7 cellular contexts compared by ENCODE assay signal in the genomic region with DNA sequence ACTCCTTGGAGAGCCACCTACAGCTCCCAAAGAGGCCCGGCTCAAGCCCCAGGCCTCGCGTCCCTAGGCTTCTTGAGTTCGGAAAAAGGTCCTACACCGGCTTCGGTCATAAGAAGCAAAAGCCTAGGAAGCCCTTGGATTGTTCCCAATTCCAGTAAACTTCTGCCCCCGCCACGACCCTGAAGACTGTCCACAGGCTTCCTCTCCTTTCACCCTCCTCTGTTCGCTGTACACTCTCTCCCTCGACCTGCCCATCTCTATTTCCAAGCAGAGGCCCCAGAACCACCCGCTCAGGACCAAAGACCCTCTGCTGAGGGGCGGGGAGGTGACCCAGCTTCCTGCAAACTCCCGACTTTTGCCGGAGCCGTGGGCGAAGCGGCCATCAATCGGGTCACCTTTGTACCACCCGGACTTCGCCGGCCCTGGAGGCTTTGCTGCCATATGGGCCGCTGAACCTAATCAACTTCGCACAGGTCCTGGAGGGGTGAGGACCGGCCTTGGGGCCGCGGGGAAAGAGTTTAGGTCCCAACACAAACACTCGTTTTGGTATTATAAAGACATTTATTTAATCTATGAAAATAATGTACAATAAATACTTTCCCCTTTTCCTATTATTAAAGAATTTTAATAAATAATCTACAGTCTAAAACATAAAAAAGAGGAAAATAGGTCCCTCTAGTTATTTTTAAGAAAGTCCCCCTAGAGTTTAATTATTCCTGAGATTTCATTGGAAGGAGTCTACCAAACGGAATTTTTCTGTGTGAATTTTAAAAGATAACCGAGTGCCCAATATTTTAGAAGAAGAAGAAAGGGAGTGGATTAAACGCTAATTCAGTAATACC. TPM values are rescaled to one million over a fixed set of nuclear protein-coding genes. Genes with fewer than 3 reads are reported as not detected.
DNase-seq lines count a peak whose midpoint lies in the region; ATAC-seq and TF ChIP-seq lines count a peak whose summit lies in the region.

No MANE protein-coding gene starts in this region.

- H3K4ac ChIP-seq in IMR-90 (ENCODE audit: low read depth, low read length) = peak overlapping the region; percentile 95

- H4K20me1 ChIP-seq in IMR-90 (ENCODE audit: insufficient read depth, low read length) = no peaks in the 10 kb centered on the region

- peak overlapping the region; percentile 19; the same call in 1 of the 3 replicates for H2BK15ac ChIP-seq in IMR-90 (ENCODE audit: low read depth, low read length)

- peaks cover 20% of the 10 kb centered on the region for H3K36me3 ChIP-seq in IMR-90 (ENCODE audit: control insufficient read depth, insufficient read depth, low read length)
- no peaks in the 10 kb centered on the region for H3K36me3 ChIP-seq in left ventricle myocardium inferior

- dilution Hi-C loops in IMR-90 (cut with HindIII; ENCODE audit: low sequenced_read_pairs, unreplicated experiment) = no loop called here

- H3K4me1 Mint-ChIP-seq in activated T-helper 17 cell treated with anti-CD3 and anti-CD28 coated beads, Interleukin-2, amount 50 U/mL, for 72 hours = peaks cover 16% of the 10 kb centered on the region

- H3K27me3 Mint-ChIP-seq in activated T-helper 17 cell treated with anti-CD3 and anti-CD28 coated beads, Interleukin-2, amount 50 U/mL, for 72 hours = peaks cover 6% of the 10 kb centered on the region

- H3K9me1 ChIP-seq in IMR-90 (ENCODE audit: insufficient read depth, low read length) = peaks cover 10% of the 10 kb centered on the region

- peak overlapping the region; percentile 77 for H2AFZ ChIP-seq in IMR-90 (replicated peaks; ENCODE audit: low read length, poor library complexity)

- H3K27ac ChIP-seq in IMR-90 (ENCODE audit: insufficient read depth, low read length) (peak overlapping the region; percentile 99), left ventricle myocardium inferior (replicated peaks) (peak overlapping the region; percentile 90)

- H3K23ac ChIP-seq in IMR-90 (ENCODE audit: low read depth, low read length) = peak overlapping the region; percentile 97

- H3K14ac ChIP-seq in IMR-90 (replicated peaks; ENCODE audit: low read depth, low read length) = peak overlapping the region; percentile 98

- no peak overlapping the region; the same call in 1 of the 2 replicates for H2BK20ac ChIP-seq in IMR-90 (ENCODE audit: low read depth, low read length)

- DNase-seq in IMR-90 (peak; percentile 34), left ventricle myocardium inferior (no peak), skeletal muscle cell (ENCODE audit: low read depth) (no peak), putamen (ENCODE audit: low spot score) (no peak), NCI-H345 treated with DMSO at 0.1 percent for 48 hours (lab: John Stamatoyannopoulos, UW; ENCODE audit: unreplicated experiment) (no peak)

- peak overlapping the region; percentile 100 for H3K9ac ChIP-seq in IMR-90 (ENCODE audit: low read depth, low read length)

- H2AK5ac ChIP-seq in IMR-90 (ENCODE audit: low read depth, low read length) = peak overlapping the region; percentile 83

- intact Hi-C loops in IMR-90 (cut with micrococcal nuclease) = no loop called here
- intact Hi-C loops in left ventricle myocardium inferior (cut with micrococcal nuclease) = no loop called here

- TF ChIP-seq RAD21 in IMR-90 (IDR thresholded peaks at IDR 0.05; ENCODE audit: low read length) = no peak

- H3K36me3 Mint-ChIP-seq in activated T-helper 17 cell treated with anti-CD3 and anti-CD28 coated beads, Interleukin-2, amount 50 U/mL, for 72 hours (ENCODE audit: low read depth) = peaks cover 23% of the 10 kb centered on the region

- peaks cover 0 to 40% of the 10 kb centered on the region in 2 experiments; a peak in 2 of 4 replicates for H3K79me1 ChIP-seq in IMR-90 (ENCODE audit: low read depth in 1 of 2, low read length in 2 of 2)

- H3K56ac ChIP-seq in IMR-90 (ENCODE audit: extremely low read depth, insufficient read depth, low read length) = peak overlapping the region; percentile 97

- no peaks in the 10 kb centered on the region for H3K9me3 ChIP-seq in IMR-90 (ENCODE audit: control insufficient read depth, insufficient read depth, low read length)
- no peaks in the 10 kb centered on the region for H3K9me3 ChIP-seq in left ventricle myocardium inferior (replicated peaks)

- H3K4me3 Mint-ChIP-seq in activated T-helper 17 cell treated with anti-CD3 and anti-CD28 coated beads, Interleukin-2, amount 50 U/mL, for 72 hours = peak overlapping the region; percentile 98

- peak overlapping the region; percentile 96 for H2BK5ac ChIP-seq in IMR-90 (ENCODE audit: low read depth, low read length, poor library complexity, severe bottlenecking)

- H3K4me3 ChIP-seq in IMR-90 (ENCODE audit: insufficient read depth, low read depth, low read length) (peak overlapping the region; percentile 96), left ventricle myocardium inferior (peak overlapping the region; percentile 74), skeletal muscle cell (ENCODE audit: low read depth, low read length) (peak overlapping the region; percentile 63)

- peak overlapping the region; percentile 75 for H3K4me2 ChIP-seq in IMR-90 (ENCODE audit: low read depth, low read length)

- H3K9me3 Mint-ChIP-seq in activated T-helper 17 cell treated with anti-CD3 and anti-CD28 coated beads, Interleukin-2, amount 50 U/mL, for 72 hours = no peaks in the 10 kb centered on the region

- no peaks in the 10 kb centered on the region for H3K27me3 ChIP-seq in IMR-90 (ENCODE audit: control insufficient read depth, insufficient read depth, low read length)
- peaks cover 100% of the 10 kb centered on the region for H3K27me3 ChIP-seq in left ventricle myocardium inferior (ENCODE audit: low read depth)

- H3K27ac Mint-ChIP-seq in activated T-helper 17 cell treated with anti-CD3 and anti-CD28 coated beads, Interleukin-2, amount 50 U/mL, for 72 hours = peak overlapping the region; percentile 100

- TF ChIP-seq CTCF in IMR-90 (conservative IDR thresholded peaks at IDR 0.05; ENCODE audit: low read depth, low read length) (no peak), left ventricle myocardium inferior (IDR thresholded peaks at IDR 0.05; ENCODE audit: borderline replicate concordance) (no peak)

- POLR2A ChIA-PET in IMR-90 (lab: Charles Lee; ENCODE audit: unreplicated experiment) = interaction anchor here (0.5 to 1.7 kb wide), 6 partner anchors 21 to 70 kb away, joined by 3 to 9 read pairs (median 4); partner anchors contain the start of gene HOXB3

- H4K5ac ChIP-seq in IMR-90 (ENCODE audit: low read depth, low read length) = peak overlapping the region; percentile 80

- peak overlapping the region; percentile 88 for H2BK120ac ChIP-seq in IMR-90 (ENCODE audit: low read depth, low read length)

- ATAC-seq in IMR-90 (ENCODE audit: low read depth) = no peak
- peak; percentile 14 for ATAC-seq in activated T-helper 17 cell treated with anti-CD3 and anti-CD28 coated beads, Interleukin-2, amount 50 U/mL, for 72 hours (replicated peaks)
- no peak for ATAC-seq in GM21423 (IDR thresholded peaks at IDR 0.05; ENCODE audit: unreplicated experiment)

- CTCF ChIA-PET in IMR-90 (lab: Yijun Ruan, JAX) = interaction anchor here (0.6 to 2.8 kb wide), 3 partner anchors 16 to 50 kb away, joined by 3 to 8 read pairs (median 3); no protein-coding TSS in a partner anchor

- peaks cover 30% of the 10 kb centered on the region for H3K4me1 ChIP-seq in IMR-90 (ENCODE audit: control insufficient read depth, insufficient read depth, low read length)
- H3K4me1 ChIP-seq in left ventricle myocardium inferior = peaks cover 46% of the 10 kb centered on the region

- H4K8ac ChIP-seq in IMR-90 (ENCODE audit: low read depth in 2 of 2, low read length in 2 of 2) = peak overlapping the region; percentile 84 to 89

- H3K18ac ChIP-seq in IMR-90 (ENCODE audit: low read depth, low read length) = peak overlapping the region; percentile 61

- H2AK9ac ChIP-seq in IMR-90 (replicated peaks; ENCODE audit: low read depth, low read length, poor library complexity) = peak overlapping the region; percentile 96

- no TSS peak for BruUV-seq in IMR-90 (replicated peaks; lab: Mats Ljungman, UMichigan)

- WGBS in IMR-90 (ENCODE audit: extremely low coverage in 2 of 2, insufficient read length in 1 of 2), 2 experiments = 0% methylated on average over 4 of the region's 30 CpGs; no CpG with 5 or more reads in 1 of the 2 experiments

- in situ Hi-C loops in IMR-90 (cut with MboI; ENCODE audit: low sequenced_read_pairs) = loop anchor here (10.0 kb wide), 1 partner anchor 188 kb away; no protein-coding TSS in a partner anchor

- peak overlapping the region; percentile 94 for H4K91ac ChIP-seq in IMR-90 (ENCODE audit: insufficient read depth, low read depth, low read length)

- no peak for TF ChIP-seq POLR2A in IMR-90 (IDR thresholded peaks at IDR 0.05; ENCODE audit: low read depth, low read length)

RNA-seq across cellular contexts. Expression of gene HOXB2, which starts 2.6 kb away (rescaled TPM):
- 2.7 and 3.1 TPM in 2 replicates for total RNA-seq in IMR-90 (2012; rRNA removed)
- polyA plus RNA-seq in IMR-90 (2012; rRNA removed) = 29.9 and 33.8 TPM in 2 replicates
- 31.5 and 50.7 TPM in 2 replicates for polyA plus RNA-seq in IMR-90 (2012; cell fraction: cytosol; rRNA removed)
- 69.3 and 123 TPM in 2 replicates for polyA plus RNA-seq in IMR-90 (2012; cell fraction: nucleus; rRNA removed; ENCODE audit: low replicate concordance)
- total RNA-seq in activated T-helper 17 cell treated with anti-CD3 and anti-CD28 coated beads, Interleukin-2, amount 50 U/mL, for 72 hours = 10 to 100 TPM in 1 of 2 donors, 1 to 10 TPM in 1; 2.0 to 15.3 TPM
- 1.9 TPM for total RNA-seq in left ventricle myocardium inferior

RNA-seq across cellular contexts. Expression of gene HOXB1, which starts 11.5 kb away (rescaled TPM):
- total RNA-seq in IMR-90 (2012; rRNA removed) = not detected in 2 replicates
- not detected in 2 replicates for polyA plus RNA-seq in IMR-90 (2012; rRNA removed)
- not detected in 2 replicates for polyA plus RNA-seq in IMR-90 (2012; cell fraction: cytosol; rRNA removed)
- polyA plus RNA-seq in IMR-90 (2012; cell fraction: nucleus; rRNA removed; ENCODE audit: low replicate concordance) = 0.05 TPM in 1 of 2 replicates, not detected in the other
- total RNA-seq in activated T-helper 17 cell treated with anti-CD3 and anti-CD28 coated beads, Interleukin-2, amount 50 U/mL, for 72 hours = not detected
- not detected for total RNA-seq in left ventricle myocardium inferior

RNA-seq across cellular contexts. Expression of gene HOXB4, which starts 35.8 kb away (rescaled TPM):
- total RNA-seq in IMR-90 (2012; rRNA removed) = 1.9 and 2.0 TPM in 2 replicates
- polyA plus RNA-seq in IMR-90 (2012; rRNA removed) = 7.8 and 8.5 TPM in 2 replicates
- polyA plus RNA-seq in IMR-90 (2012; cell fraction: cytosol; rRNA removed) = 2.2 and 4.1 TPM in 2 replicates
- polyA plus RNA-seq in IMR-90 (2012; cell fraction: nucleus; rRNA removed; ENCODE audit: low replicate concordance) = 17.8 and 38.5 TPM in 2 replicates
- total RNA-seq in activated T-helper 17 cell treated with anti-CD3 and anti-CD28 coated beads, Interleukin-2, amount 50 U/mL, for 72 hours = 1 to 10 TPM; 2.6 to 2.8 TPM
- 0.25 TPM for total RNA-seq in left ventricle myocardium inferior

RNA-seq across cellular contexts. Expression of gene HOXB3, which starts 47.7 kb away (rescaled TPM):
- total RNA-seq in IMR-90 (2012; rRNA removed) (6.3 and 8.6 TPM in 2 replicates), left ventricle myocardium inferior (0.91 TPM)
- polyA plus RNA-seq in IMR-90 (2012; rRNA removed) = 59.6 and 76.4 TPM in 2 replicates
- polyA plus RNA-seq in IMR-90 (2012; cell fraction: cytosol; rRNA removed) = 31.9 and 71.7 TPM in 2 replicates
- polyA plus RNA-seq in IMR-90 (2012; cell fraction: nucleus; rRNA removed; ENCODE audit: low replicate concordance) = 383 and 595 TPM in 2 replicates
- total RNA-seq in activated T-helper 17 cell treated with anti-CD3 and anti-CD28 coated beads, Interleukin-2, amount 50 U/mL, for 72 hours = 1 to 10 TPM; 3.1 to 5.4 TPM

RNA-seq across cellular contexts. Expression of gene HOXB5, which starts 51.2 kb away (rescaled TPM):
- total RNA-seq in IMR-90 (2012; rRNA removed) = 0.54 and 0.56 TPM in 2 replicates
- polyA plus RNA-seq in IMR-90 (2012; rRNA removed) = 18.0 and 18.1 TPM in 2 replicates
- 19.7 and 32.7 TPM in 2 replicates for polyA plus RNA-seq in IMR-90 (2012; cell fraction: cytosol; rRNA removed)
- 13.4 and 16.5 TPM in 2 replicates for polyA plus RNA-seq in IMR-90 (2012; cell fraction: nucleus; rRNA removed; ENCODE audit: low replicate concordance)
- total RNA-seq in activated T-helper 17 cell treated with anti-CD3 and anti-CD28 coated beads, Interleukin-2, amount 50 U/mL, for 72 hours = not detected
- not detected for total RNA-seq in left ventricle myocardium inferior
